8 cellular contexts compared by ENCODE assay signal in genomic region chr11:64235427-64236161, GRCh38. TPM values are rescaled to one million over a fixed set of nuclear protein-coding genes. Genes with fewer than 3 reads are reported as not detected.
DNase-seq lines count a peak whose midpoint lies in the region; ATAC-seq and TF ChIP-seq lines count a peak whose summit lies in the region.

No MANE protein-coding gene starts in this region.

- H3K4me3 Mint-ChIP-seq in natural killer cell = peak overlapping the region; percentile 84

- no peaks in the 10 kb centered on the region for H3K27me3 Mint-ChIP-seq in natural killer cell (ENCODE audit: low read depth in 2 of 2)

- H3K36me3 ChIP-seq in KOPT-K1 (ENCODE audit: insufficient read depth, low read length) = peaks cover 21% of the 10 kb centered on the region

- peak overlapping the region; percentile 59 to 71 for H3K27ac Mint-ChIP-seq in natural killer cell

- no peaks in the 10 kb centered on the region for H3K9me3 Mint-ChIP-seq in natural killer cell

- ATAC-seq in natural killer cell (no peak), HG03135 (IDR thresholded peaks at IDR 0.05; ENCODE audit: unreplicated experiment) (no peak)

- peak overlapping the region; percentile 60 for H3K27ac ChIP-seq in KOPT-K1 (ENCODE audit: low read depth, low read length, poor library complexity, severe bottlenecking)
- peak overlapping the region; percentile 88 to 97 for H3K27ac ChIP-seq in coronary artery

- intact Hi-C loops in natural killer cell (cut with micrococcal nuclease) = no loop called here

- no peak for TF ChIP-seq CTCF in AG10803 (conservative IDR thresholded peaks at IDR 0.05; ENCODE audit: low read length)
- no peak for TF ChIP-seq CTCF in coronary artery (IDR thresholded peaks at IDR 0.05)
- no peak for TF ChIP-seq CTCF in natural killer cell (IDR thresholded peaks at IDR 0.05)

- H3K4me1 Mint-ChIP-seq in natural killer cell = peaks cover 11 to 27% of the 10 kb centered on the region in 2 donors

- H3K4me3 ChIP-seq in AG10803 (ENCODE audit: low read length) = peak overlapping the region; percentile 65
- H3K4me3 ChIP-seq in coronary artery = peak overlapping the region; percentile 84

- no peaks in the 10 kb centered on the region for H3K36me3 Mint-ChIP-seq in natural killer cell

- H3K9me3 ChIP-seq in KOPT-K1 (ENCODE audit: insufficient read depth, low read length, poor library complexity, severe bottlenecking) = no peaks in the 10 kb centered on the region

- DNase-seq in AG10803 (ENCODE audit: low read depth) = no peak
- no peak for DNase-seq in coronary artery (ENCODE audit: low spot score)
- no peak for DNase-seq in natural killer cell
- DNase-seq in NAMALWA (ENCODE audit: low spot score) = no peak
- no peak for DNase-seq in activated gamma-delta T cell (lab: John Stamatoyannopoulos, UW)
- DNase-seq in COR-L47 (lab: John Stamatoyannopoulos, UW) = no peak

RNA-seq across cellular contexts. Expression of gene VEGFB, which starts 1.2 kb away (rescaled TPM):
- total RNA-seq in natural killer cell = 10 to 100 TPM; 30.7 to 38.7 (median 37.3) TPM

RNA-seq across cellular contexts. Expression of gene DNAJC4, which starts 5.2 kb away (rescaled TPM):
- total RNA-seq in natural killer cell = 10 to 100 TPM; 45.0 to 47.0 (median 46.6) TPM

RNA-seq across cellular contexts. Expression of gene FKBP2, which starts 5.3 kb away (rescaled TPM):
- 10 to 100 TPM; 26.4 to 39.3 (median 30.3) TPM for total RNA-seq in natural killer cell

RNA-seq across cellular contexts. Expression of gene NUDT22, which starts 9.5 kb away (rescaled TPM):
- total RNA-seq in natural killer cell = 10 to 100 TPM; 59.1 to 79.1 (median 74.8) TPM

RNA-seq across cellular contexts. Expression of gene TRPT1, which starts 9.6 kb away (rescaled TPM):
- total RNA-seq in natural killer cell = 10 to 100 TPM; 22.7 to 30.8 (median 28.5) TPM
